10 cellular contexts compared by ENCODE assay signal in genomic region chr17:78921437-78921971, GRCh38. TPM values are rescaled to one million over a fixed set of nuclear protein-coding genes. Genes with fewer than 3 reads are reported as not detected.
A peak's percentile ranks its signal among the peaks of the same experiment; 100 is the strongest.
DNase-seq lines count a peak whose midpoint lies in the region; TF ChIP-seq lines count a peak whose summit lies in the region.
"Had no signal": no experiment of that assay in that cellular context is flagged by ENCODE, and none has a peak within 500 bp of the region (broad histone marks: within the 10 kb centered on the region; RNA-seq: fewer than 3 reads in every experiment).

No MANE protein-coding gene starts in this region.

- H3K27ac ChIP-seq in vagina, result peak overlapping the region; percentile 99
- H3K27ac ChIP-seq: 22Rv1 had no signal

- no peaks in the 10 kb centered on the region for H3K27me3 ChIP-seq in vagina

- no peaks in the 10 kb centered on the region for H3K36me3 ChIP-seq in vagina

- peaks cover 85% of the 10 kb centered on the region for H3K4me1 ChIP-seq in vagina

- H3K4me3 ChIP-seq in fibroblast of the aortic adventitia (ENCODE audit: low read depth, low read length) (peak overlapping the region; percentile 48), vagina (peak overlapping the region; percentile 66 to 81)

- intact Hi-C loops in vagina (cut with DNase I), result loop anchor here (5.0 to 10.0 kb wide), 2 partner anchors 39 to 53 kb away; partner anchors contain the start of gene LGALS3BP

- no peaks in the 10 kb centered on the region for H3K9me3 ChIP-seq in vagina

- no peak for TF ChIP-seq POLR2A in vagina (IDR thresholded peaks at IDR 0.05)

- TF ChIP-seq CTCF in fibroblast of the aortic adventitia (IDR thresholded peaks at IDR 0.05; ENCODE audit: insufficient read depth, low read length) (no peak), vagina (IDR thresholded peaks at IDR 0.05) (no peak), GM10266 (IDR thresholded peaks at IDR 0.05; ENCODE audit: control insufficient read depth, insufficient read depth, low read depth, missing control alignments) (no peak)

- DNase-seq in NCI-H82 (lab: John Stamatoyannopoulos, UW) (peak; percentile 39), NCI-H82 treated with DMSO at 0.1 percent for 48 hours (lab: John Stamatoyannopoulos, UW; ENCODE audit: unreplicated experiment) (no peak), fibroblast of the aortic adventitia (ENCODE audit: low read depth) (peak; percentile 52), occipital lobe (lab: John Stamatoyannopoulos, UW) (peak; percentile 52), vagina (ENCODE audit: extremely low spot score in 2 of 2) (no peak), SK-N-DZ (ENCODE audit: low spot score) (no peak), HUDEP-2 (lab: John Stamatoyannopoulos, UW; ENCODE audit: unreplicated experiment in 76 of 76) (no peak), GM10266 (ENCODE audit: extremely low spot score) (no peak)
- DNase-seq: stimulated activated naive CD4-positive, alpha-beta T cell treated with Interleukin-2 at 50 U/mL for 16 hours had no signal

RNA-seq across cellular contexts. Expression of gene TIMP2, which starts 3.7 kb away (rescaled TPM):
- total RNA-seq in fibroblast of the aortic adventitia (ENCODE audit: low replicate concordance) (132 and 180 TPM in 2 replicates), occipital lobe (33.2 TPM), vagina (181 TPM)
- 82.7 and 89.1 TPM in 2 replicates for polyA plus RNA-seq in SK-N-DZ (2014; cell fraction: cytosol; rRNA removed)
- polyA plus RNA-seq in SK-N-DZ (2014; cell fraction: nucleus; rRNA removed), result 32.9 and 40.2 TPM in 2 replicates

RNA-seq across cellular contexts. Expression of gene CEP295NL, which starts 18.5 kb away (rescaled TPM):
- total RNA-seq in fibroblast of the aortic adventitia (ENCODE audit: low replicate concordance), result 1.5 and 3.3 TPM in 2 replicates
- 1.4 TPM for total RNA-seq in occipital lobe
- total RNA-seq in vagina, result 7.9 TPM
- polyA plus RNA-seq in SK-N-DZ (2014; cell fraction: cytosol; rRNA removed), result not detected in 2 replicates
- polyA plus RNA-seq in SK-N-DZ (2014; cell fraction: nucleus; rRNA removed), result 0.36 TPM in 1 of 2 replicates, not detected in the other

RNA-seq across cellular contexts. Expression of gene LGALS3BP, which starts 58.2 kb away (rescaled TPM):
- 87.2 and 270 TPM in 2 replicates for total RNA-seq in fibroblast of the aortic adventitia (ENCODE audit: low replicate concordance)
- total RNA-seq in occipital lobe, result 24.2 TPM
- total RNA-seq in vagina, result 488 TPM
- polyA plus RNA-seq in SK-N-DZ (2014; cell fraction: cytosol; rRNA removed), result 32.5 and 46.0 TPM in 2 replicates
- 37.6 and 66.3 TPM in 2 replicates for polyA plus RNA-seq in SK-N-DZ (2014; cell fraction: nucleus; rRNA removed)

Comparison
In these comparisons a context has a peak if more than half of its experiments do, and no peak if none do; other contexts are left out.
1. DNase-seq: peak in NCI-H82 (single experiment), fibroblast of the aortic adventitia (single experiment) and occipital lobe (single experiment); none in NCI-H82 treated with DMSO at 0.1 percent for 48 hours (single experiment), vagina (0 of 2), SK-N-DZ (single experiment), HUDEP-2 (0 of 76) and GM10266 (single experiment).